ENCODE assay signal across 25 cellular contexts in the genomic region with DNA sequence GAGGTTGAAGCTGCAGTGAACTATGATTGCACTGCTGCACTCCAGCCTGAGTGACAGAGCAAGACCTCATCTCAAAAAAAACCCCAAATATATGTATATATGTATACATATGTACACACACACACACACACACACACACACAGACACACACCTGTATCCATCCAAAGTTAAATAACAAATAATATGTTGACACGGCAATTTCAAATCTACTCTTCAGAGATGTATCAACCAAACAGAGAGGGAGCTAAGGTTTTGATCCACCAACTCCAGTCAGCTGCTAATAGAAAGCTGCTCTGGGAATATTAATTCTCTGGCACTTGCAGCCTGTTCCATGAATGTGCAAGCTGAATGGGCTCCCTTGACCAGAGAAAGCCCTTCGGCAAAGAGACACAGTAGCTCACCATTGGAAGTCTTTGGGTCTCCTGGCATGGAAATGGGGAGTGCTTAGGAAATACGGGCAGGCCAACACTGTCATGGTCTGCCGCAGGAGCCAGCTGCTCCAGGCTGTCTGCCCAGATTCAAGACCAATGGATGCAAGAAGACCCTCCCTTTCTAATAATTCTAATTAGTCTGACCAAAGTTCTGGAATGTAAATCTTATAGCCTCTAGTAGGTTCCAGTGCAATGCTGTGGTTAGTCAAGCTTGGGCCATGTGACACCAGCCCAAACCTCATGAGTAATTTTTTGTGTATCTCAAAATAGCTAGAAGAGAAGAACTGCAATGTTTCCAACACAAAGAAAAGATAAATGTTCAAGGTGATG.
DNase-seq lines count a peak whose midpoint lies in the region; ATAC-seq, FAIRE-seq and TF ChIP-seq lines count a peak whose summit lies in the region.
"Had no signal": no experiment of that assay in that cellular context is flagged by ENCODE, and none has a peak within 500 bp of the region (broad histone marks: within the 10 kb centered on the region; RNA-seq: fewer than 3 reads in every experiment).

No MANE protein-coding gene starts in this region.

- no peaks in the 10 kb centered on the region for H3K27me3 Mint-ChIP-seq in HFFc6 (ENCODE audit: insufficient read depth)
- H3K27me3 Mint-ChIP-seq: CD4-positive, alpha-beta T cell had no signal

- H3K4me2 ChIP-seq in HepG2 (ENCODE audit: low read depth, low read length) = no peak overlapping the region
- no peak overlapping the region for H3K4me2 ChIP-seq in mesenchymal stem cell (ENCODE audit: low read length, poor library complexity, severe bottlenecking)
- H3K4me2 ChIP-seq in trophoblast cell (ENCODE audit: low read length) = no peak overlapping the region
- H3K4me2 ChIP-seq: A549; BLaER1 treated with 17β-estradiol and CSF1 and Interleukin-3, amounts not matched to agents 10 nM and 100 nM; GM23338 had no signal

- H4K8ac ChIP-seq in mesenchymal stem cell (ENCODE audit: low read length) (no peak overlapping the region), trophoblast cell (ENCODE audit: low read depth, low read length) (peak overlapping the region; percentile 43)

- CTCF ChIA-PET in HepG2 (lab: Yijun Ruan, JAX; ENCODE audit: low intra/inter-chr PET ratio, low total read pairs) = no interaction called here

- H3K4me3 ChIP-seq in HepG2 (replicated peaks in 1 of 3; ENCODE audit: insufficient read depth in 1 of 3, low read depth in 2 of 3, low read length in 3 of 3) (no peak overlapping the region), right lobe of liver (no peak overlapping the region), mesenchymal stem cell (ENCODE audit: insufficient read depth in 1 of 2, low read depth in 1 of 2, low read length in 2 of 2) (no peak overlapping the region), trophoblast cell (ENCODE audit: low read depth, low read length) (no peak overlapping the region), tibial artery (no peak overlapping the region)
- H3K4me3 ChIP-seq: A549; BLaER1 treated with 17β-estradiol and CSF1 and Interleukin-3, amounts not matched to agents 10 nM and 100 nM; GM12878; GM23338 had no signal

- TF ChIP-seq POLR2A in HepG2 (IDR thresholded peaks at IDR 0.05; ENCODE audit: insufficient read depth in 1 of 2, low read depth in 2 of 2, low read length in 2 of 2) = no peak
- no peak for TF ChIP-seq POLR2A in right lobe of liver (IDR thresholded peaks at IDR 0.05)

- TF ChIP-seq EP300 in HepG2 (IDR thresholded peaks at IDR 0.05; ENCODE audit: low read depth in 2 of 2, low read length in 2 of 2) = no peak
- TF ChIP-seq EP300 in HepG2 (CRISPR knock-in tag; IDR thresholded peaks at IDR 0.05; ENCODE audit: borderline replicate concordance) = no peak

- no peak overlapping the region for H3K27ac ChIP-seq in HepG2 (ENCODE audit: extremely low read length, insufficient read depth, low read length)
- no peak overlapping the region for H3K27ac ChIP-seq in right lobe of liver
- no peak overlapping the region for H3K27ac ChIP-seq in mesenchymal stem cell (ENCODE audit: low read length, poor library complexity, severe bottlenecking)
- no peak overlapping the region for H3K27ac ChIP-seq in trophoblast cell (ENCODE audit: low read depth, low read length)
- H3K27ac ChIP-seq in tibial artery = no peak overlapping the region
- H3K27ac ChIP-seq: A549; BLaER1 treated with 17β-estradiol and CSF1 and Interleukin-3, amounts not matched to agents 10 nM and 100 nM had no signal

- no peak for FAIRE-seq in HepG2 (lab: Jason Lieb, UNC)
- FAIRE-seq: A549, D721Med, GM12878 had no signal

- H3K79me2 ChIP-seq in HepG2 (ENCODE audit: insufficient read depth, low read length) (no peaks in the 10 kb centered on the region), trophoblast cell (ENCODE audit: control insufficient read depth, insufficient read depth, low read length, poor library complexity) (no peaks in the 10 kb centered on the region)

- ATAC-seq in HepG2 = no peak
- no peak for ATAC-seq in right lobe of liver
- no peak for ATAC-seq in GM18520 (IDR thresholded peaks at IDR 0.05; ENCODE audit: unreplicated experiment)
- ATAC-seq: A549, GM12878, GM23338, HCT116 had no signal

- no peak overlapping the region for H3K27ac Mint-ChIP-seq in HFFc6
- H3K27ac Mint-ChIP-seq: CD4-positive, alpha-beta T cell; CD8-positive, alpha-beta memory T cell; GM23338; H9 had no signal

- no peak overlapping the region for H2BK12ac ChIP-seq in mesenchymal stem cell (ENCODE audit: low read length in 2 of 2)
- H2BK12ac ChIP-seq in trophoblast cell (ENCODE audit: low read length) = peak overlapping the region; percentile 80

- no peaks in the 10 kb centered on the region for H3K79me1 ChIP-seq in mesenchymal stem cell (replicated peaks; ENCODE audit: low read length, poor library complexity, severe bottlenecking)
- peaks cover 13% of the 10 kb centered on the region for H3K79me1 ChIP-seq in trophoblast cell (ENCODE audit: low read length)

- no peak overlapping the region for H2AK5ac ChIP-seq in mesenchymal stem cell (ENCODE audit: low read length, severe bottlenecking)
- peak overlapping the region; percentile 7 for H2AK5ac ChIP-seq in trophoblast cell (ENCODE audit: low read length)

- H3K23ac ChIP-seq in mesenchymal stem cell (ENCODE audit: low read length in 2 of 2) = no peak overlapping the region
- no peak overlapping the region for H3K23ac ChIP-seq in trophoblast cell (ENCODE audit: low read length)

- no peak overlapping the region for H4K12ac ChIP-seq in trophoblast cell (ENCODE audit: low read depth, low read length)

- no TSS peak for BruUV-seq in HepG2 (replicated peaks; lab: Mats Ljungman, UMichigan)

- no peaks in the 10 kb centered on the region for H3K4me1 Mint-ChIP-seq in HFFc6 (ENCODE audit: low read depth)
- H3K4me1 Mint-ChIP-seq: CD8-positive, alpha-beta memory T cell had no signal

- no peak overlapping the region for H3K4ac ChIP-seq in mesenchymal stem cell (ENCODE audit: low read depth in 1 of 2, low read length in 2 of 2)
- peak overlapping the region; percentile 47 for H3K4ac ChIP-seq in trophoblast cell (ENCODE audit: low read depth, low read length)

- H2BK15ac ChIP-seq in mesenchymal stem cell (ENCODE audit: low read depth, poor library complexity, severe bottlenecking) = no peak overlapping the region

- WGBS in HepG2 (ENCODE audit: low lambda C conversion rate) = 79% methylated on average over 4 of the region's 4 CpGs
- WGBS in right lobe of liver (ENCODE audit: insufficient coverage, low coverage, low lambda C conversion rate, missing lambda C conversion rate) = 84% methylated on average over 2 of the region's 4 CpGs
- WGBS in mesenchymal stem cell = 87% methylated on average over 4 of the region's 4 CpGs
- no CpG with 5 or more reads among the region's 4 CpGs for WGBS in trophoblast cell (ENCODE audit: extremely low coverage, insufficient coverage, insufficient read length)

- H2BK5ac ChIP-seq in mesenchymal stem cell (ENCODE audit: low read depth, low read length, poor library complexity, severe bottlenecking) (no peak overlapping the region), trophoblast cell (ENCODE audit: low read depth, low read length, poor library complexity) (peak overlapping the region; percentile 77)

- no peak for TF ChIP-seq CTCF in HepG2 (CRISPR knock-in tag; IDR thresholded peaks at IDR 0.05)
- TF ChIP-seq CTCF in right lobe of liver (IDR thresholded peaks at IDR 0.05) = no peak
- TF ChIP-seq CTCF in HFFc6 (IDR thresholded peaks at IDR 0.05) = no peak
- TF ChIP-seq CTCF in tibial artery (IDR thresholded peaks at IDR 0.05) = no peak

- POLR2A ChIA-PET in HepG2 (lab: Yijun Ruan, JAX) = no interaction called here

- no peak for DNase-seq in HepG2 (ENCODE audit: low spot score)
- no peak for DNase-seq in right lobe of liver
- no peak for DNase-seq in mesenchymal stem cell
- DNase-seq in trophoblast cell = no peak
- DNase-seq in HFFc6 = no peak
- no peak for DNase-seq in tibial artery
- DNase-seq: 8988T; ACHN; AML-193; BE2C; CD4-positive, alpha-beta T cell; CD8-positive, alpha-beta memory T cell; DMS 273 treated with DMSO at 0.1 percent for 48 hours; DMS79; EL; GDM1; H9 had no signal

- no peaks in the 10 kb centered on the region for H3K36me3 Mint-ChIP-seq in HFFc6 (ENCODE audit: low read depth)
- H3K36me3 Mint-ChIP-seq: CD14-positive monocyte; CD8-positive, alpha-beta memory T cell had no signal

- H3K9me3 ChIP-seq in HepG2 (ENCODE audit: low read length) (no peaks in the 10 kb centered on the region), right lobe of liver (no peaks in the 10 kb centered on the region), mesenchymal stem cell (ENCODE audit: control insufficient read depth, low read length) (no peaks in the 10 kb centered on the region), trophoblast cell (ENCODE audit: insufficient read depth, low read depth, low read length) (no peaks in the 10 kb centered on the region), tibial artery (no peaks in the 10 kb centered on the region)
- H3K9me3 ChIP-seq: A549; BE2C; BLaER1 treated with 17β-estradiol and CSF1 and Interleukin-3, amounts not matched to agents 10 nM and 100 nM had no signal

- H3K9ac ChIP-seq in HepG2 (ENCODE audit: insufficient read depth, low read depth, low read length) (no peak overlapping the region), mesenchymal stem cell (ENCODE audit: low read length) (no peak overlapping the region), trophoblast cell (ENCODE audit: low read length) (no peak overlapping the region)
- H3K9ac ChIP-seq: BLaER1 treated with 17β-estradiol and CSF1 and Interleukin-3, amounts not matched to agents 10 nM and 100 nM had no signal

- H4K91ac ChIP-seq in mesenchymal stem cell (ENCODE audit: low read length) = no peak overlapping the region
- H4K91ac ChIP-seq in trophoblast cell (ENCODE audit: low read depth, low read length) = peak overlapping the region; percentile 75

- H3K36me3 ChIP-seq in HepG2 (replicated peaks in 1 of 2; ENCODE audit: control insufficient read depth in 1 of 2, insufficient read depth in 2 of 2, low read length in 2 of 2) (no peaks in the 10 kb centered on the region), right lobe of liver (no peaks in the 10 kb centered on the region), mesenchymal stem cell (ENCODE audit: control insufficient read depth in 1 of 2, insufficient read depth in 2 of 2, low read depth in 1 of 2, low read length in 2 of 2) (no peaks in the 10 kb centered on the region), trophoblast cell (ENCODE audit: control insufficient read depth in 1 of 2, insufficient read depth in 2 of 2, low read length in 2 of 2) (no peaks in the 10 kb centered on the region), tibial artery (no peaks in the 10 kb centered on the region)
- H3K36me3 ChIP-seq: BE2C; BLaER1 treated with 17β-estradiol and CSF1 and Interleukin-3, amounts not matched to agents 10 nM and 100 nM had no signal

- in situ Hi-C loops in HepG2 (cut with HindIII; ENCODE audit: extremely low pct_ligation_motif_present, low pct_unique_long_range_greater_than_20kb) = no loop called here

- H2BK120ac ChIP-seq in mesenchymal stem cell (ENCODE audit: low read depth, low read length) (no peak overlapping the region), trophoblast cell (ENCODE audit: insufficient read depth, low read length, poor library complexity) (peak overlapping the region; percentile 64)

- no peak overlapping the region for H3K4me3 Mint-ChIP-seq in HFFc6
- H3K4me3 Mint-ChIP-seq: CD14-positive monocyte; CD4-positive, alpha-beta T cell; CD8-positive, alpha-beta memory T cell; GM23338; H9 had no signal

- H3K4me1 ChIP-seq in HepG2 (ENCODE audit: insufficient read depth, low read length) (peaks cover 68% of the 10 kb centered on the region), right lobe of liver (peaks cover 0 to 7% (median 0%) of the 10 kb centered on the region in 4 donors), mesenchymal stem cell (ENCODE audit: control insufficient read depth, insufficient read depth, low read depth, low read length) (no peaks in the 10 kb centered on the region), trophoblast cell (ENCODE audit: control insufficient read depth in 1 of 2, insufficient read depth in 2 of 2, low read length in 2 of 2) (peaks cover 0 to 7% of the 10 kb centered on the region in 2 experiments), tibial artery (peaks cover 0 to 13% (median under 1%) of the 10 kb centered on the region in 4 donors)
- H3K4me1 ChIP-seq: BE2C; BLaER1 treated with 17β-estradiol and CSF1 and Interleukin-3, amounts not matched to agents 10 nM and 100 nM had no signal

- no peak for TF ChIP-seq RAD21 in HepG2 (CRISPR knock-in tag; IDR thresholded peaks at IDR 0.05)

- no peaks in the 10 kb centered on the region for H4K20me1 ChIP-seq in HepG2 (ENCODE audit: insufficient read depth, low read length)
- H4K20me1 ChIP-seq: BLaER1 treated with 17β-estradiol and CSF1 and Interleukin-3, amounts not matched to agents 10 nM and 100 nM had no signal

- H3K18ac ChIP-seq in mesenchymal stem cell (ENCODE audit: low read depth in 1 of 2, low read length in 2 of 2) (no peak overlapping the region), trophoblast cell (ENCODE audit: low read length) (no peak overlapping the region)

- H3K27me3 ChIP-seq in HepG2 (ENCODE audit: control insufficient read depth in 1 of 2, insufficient read depth in 2 of 2, low read length in 2 of 2) (no peaks in the 10 kb centered on the region), right lobe of liver (no peaks in the 10 kb centered on the region), mesenchymal stem cell (ENCODE audit: control insufficient read depth in 1 of 2, insufficient read depth in 1 of 2, low read length in 2 of 2) (no peaks in the 10 kb centered on the region), trophoblast cell (ENCODE audit: insufficient read depth, low read length) (no peaks in the 10 kb centered on the region), tibial artery (no peaks in the 10 kb centered on the region)
- H3K27me3 ChIP-seq: BE2C; BLaER1 treated with 17β-estradiol and CSF1 and Interleukin-3, amounts not matched to agents 10 nM and 100 nM had no signal

- H2AFZ ChIP-seq in HepG2 (ENCODE audit: low read length) (no peak overlapping the region), mesenchymal stem cell (ENCODE audit: low read depth, low read length) (peak overlapping the region; percentile 42), trophoblast cell (ENCODE audit: insufficient read depth, low read length, poor library complexity) (no peak overlapping the region)
- H2AFZ ChIP-seq: GM23338 had no signal

- intact Hi-C loops in HepG2 (cut with micrococcal nuclease; ENCODE audit: unreplicated experiment) = loop anchor here (2.0 to 5.0 kb wide), 3 partner anchors 29 to 349 kb away; no protein-coding TSS in a partner anchor
- intact Hi-C loops in right lobe of liver (cut with DNase I) = no loop called here
- intact Hi-C loops in tibial artery (cut with DNase I; ENCODE audit: low total_unique reads) = no loop called here

- peaks cover 6% of the 10 kb centered on the region; the same call in 1 of the 2 replicates for H3K9me3 Mint-ChIP-seq in HFFc6
- H3K9me3 Mint-ChIP-seq: CD4-positive, alpha-beta T cell; CD8-positive, alpha-beta memory T cell; GM23338; H9 had no signal

- no peak overlapping the region for H3K14ac ChIP-seq in mesenchymal stem cell (ENCODE audit: low read length in 2 of 2)
- peak overlapping the region; percentile 21 for H3K14ac ChIP-seq in trophoblast cell (ENCODE audit: low read length)
